ENCODE assay signal across 24 cellular contexts in genomic region chr1:51950701-51951100, GRCh38. TPM values are rescaled to one million over a fixed set of nuclear protein-coding genes. Genes with fewer than 3 reads are reported as not detected.
"Had no signal": no experiment of that assay in that cellular context is flagged by ENCODE, and none has a peak within 500 bp of the region (broad histone marks: within the 10 kb centered on the region; RNA-seq: fewer than 3 reads in every experiment).

No MANE protein-coding gene starts in this region.

- H3K36me3 Mint-ChIP-seq: activated CD8-positive, alpha-beta memory T cell treated with anti-CD3 and anti-CD28 coated beads, Interleukin-2, amount 10 ng/mL, durations not matched to agents 7 days and 5 days; activated naive CD4-positive, alpha-beta T cell treated with anti-CD3 and anti-CD28 coated beads, Interleukin-2, amount 10 ng/mL, durations not matched to agents 7 days and 5 days had no signal

- H3K9me3 Mint-ChIP-seq: activated CD4-positive, alpha-beta T cell treated with anti-CD3 and anti-CD28 coated beads, Interleukin-2, amount 10 ng/mL, durations not matched to agents 7 days and 5 days; activated CD8-positive, alpha-beta T cell treated with anti-CD3 and anti-CD28 coated beads for 36 hours; activated naive CD4-positive, alpha-beta T cell treated with anti-CD3 and anti-CD28 coated beads, Interleukin-2, amount 10 ng/mL, durations not matched to agents 7 days and 5 days had no signal

- H3K27ac Mint-ChIP-seq: activated CD4-positive, alpha-beta T cell treated with anti-CD3 and anti-CD28 coated beads, Interleukin-2, amount 10 ng/mL, durations not matched to agents 7 days and 5 days; activated CD8-positive, alpha-beta memory T cell treated with anti-CD3 and anti-CD28 coated beads, Interleukin-2, amount 10 ng/mL, durations not matched to agents 7 days and 5 days; activated CD8-positive, alpha-beta T cell treated with anti-CD3 and anti-CD28 coated beads for 36 hours; activated naive CD4-positive, alpha-beta T cell treated with anti-CD3 and anti-CD28 coated beads, Interleukin-2, amount 10 ng/mL, durations not matched to agents 7 days and 5 days; naive thymus-derived CD4-positive, alpha-beta T cell; progenitor cell of endocrine pancreas had no signal

- H3K9me3 ChIP-seq: sigmoid colon, thoracic aorta had no signal

- H3K27me3 Mint-ChIP-seq: activated CD4-positive, alpha-beta T cell treated with anti-CD3 and anti-CD28 coated beads, Interleukin-2, amount 10 ng/mL, durations not matched to agents 7 days and 5 days; progenitor cell of endocrine pancreas had no signal

- H3K4me3 ChIP-seq: coronary artery, esophagus squamous epithelium, heart right ventricle, left lung, lung, sigmoid colon, thoracic aorta, upper lobe of left lung had no signal

- H3K27ac ChIP-seq: coronary artery, esophagus squamous epithelium, heart right ventricle, left lung, sigmoid colon, thoracic aorta, upper lobe of left lung had no signal

- H3K27me3 ChIP-seq: sigmoid colon, upper lobe of left lung had no signal

- H3K36me3 ChIP-seq: esophagus squamous epithelium, heart right ventricle, left lung, sigmoid colon, thoracic aorta, upper lobe of left lung had no signal

- H3K4me1 ChIP-seq: heart right ventricle, left lung, sigmoid colon, upper lobe of left lung had no signal

- DNase-seq: activated CD4-positive, alpha-beta T cell treated with anti-CD3 and anti-CD28 coated beads, Interleukin-2, amount 10 ng/mL, durations not matched to agents 7 days and 5 days; activated CD4-positive, CD25-positive, alpha-beta regulatory T cell treated with anti-CD3 and anti-CD28 coated beads, Interleukin-2, amount 50 U/mL, for 72 hours; activated CD8-positive, alpha-beta memory T cell treated with anti-CD3 and anti-CD28 coated beads, Interleukin-2, amount 10 ng/mL, durations not matched to agents 7 days and 5 days; activated CD8-positive, alpha-beta T cell treated with anti-CD3 and anti-CD28 coated beads for 36 hours; activated effector memory CD4-positive, alpha-beta T cell treated with anti-CD3 and anti-CD28 coated beads, Interleukin-2, amount 50 U/mL, for 16 hours; activated naive CD4-positive, alpha-beta T cell treated with anti-CD3 and anti-CD28 coated beads, Interleukin-2, amount 10 ng/mL, durations not matched to agents 7 days and 5 days; activated T-cell treated with anti-CD3 and anti-CD28 coated beads for 4 hours; amygdala; esophagus squamous epithelium; heart right ventricle; kidney glomerular epithelial cell; left lung; naive thymus-derived CD4-positive, alpha-beta T cell; retina; sigmoid colon; stimulated activated CD4-positive, alpha-beta T cell treated with anti-CD3 and anti-CD28 coated beads, Interleukin-2, amount 100 ng/mL, for 48 hours; stimulated activated naive CD4-positive, alpha-beta T cell treated with Interleukin-2 at 50 U/mL for 16 hours; T-helper 2 cell; upper lobe of left lung had no signal

- H3K4me3 Mint-ChIP-seq: activated CD4-positive, alpha-beta T cell treated with anti-CD3 and anti-CD28 coated beads, Interleukin-2, amount 10 ng/mL, durations not matched to agents 7 days and 5 days; activated CD8-positive, alpha-beta memory T cell treated with anti-CD3 and anti-CD28 coated beads, Interleukin-2, amount 10 ng/mL, durations not matched to agents 7 days and 5 days; activated CD8-positive, alpha-beta T cell treated with anti-CD3 and anti-CD28 coated beads for 36 hours; activated naive CD4-positive, alpha-beta T cell treated with anti-CD3 and anti-CD28 coated beads, Interleukin-2, amount 10 ng/mL, durations not matched to agents 7 days and 5 days; naive thymus-derived CD4-positive, alpha-beta T cell had no signal

RNA-seq across cellular contexts. Expression of gene RAB3B, which starts 39.8 kb away (rescaled TPM):
- total RNA-seq: mesenteric fat pad, thoracic aorta had no signal
- polyA plus RNA-seq: naive thymus-derived CD4-positive, alpha-beta T cell had no signal
